In genomic region chr9:135592331-135592590, GRCh38 we compare ENCODE assay signal across 17 cellular contexts. TPM values are rescaled to one million over a fixed set of nuclear protein-coding genes. Genes with fewer than 3 reads are reported as not detected.
DNase-seq lines count a peak whose midpoint lies in the region; ATAC-seq and TF ChIP-seq lines count a peak whose summit lies in the region.
"Had no signal": no experiment of that assay in that cellular context is flagged by ENCODE, and none has a peak within 500 bp of the region (broad histone marks: within the 10 kb centered on the region; RNA-seq: fewer than 3 reads in every experiment).

No MANE protein-coding gene starts in this region.

- no peaks in the 10 kb centered on the region for H3K36me3 ChIP-seq in SK-N-SH (replicated peaks in 1 of 2; ENCODE audit: control insufficient read depth in 1 of 2, insufficient read depth in 2 of 2, low read length in 1 of 2)
- H3K36me3 ChIP-seq in upper lobe of left lung = no peaks in the 10 kb centered on the region
- H3K36me3 ChIP-seq: BLaER1 treated with 17β-estradiol and CSF1 and Interleukin-3, amounts not matched to agents 10 nM and 100 nM had no signal

- DNase-seq in SK-N-SH (peak; percentile 70), natural killer cell (no peak), islet precursor cell (peak; percentile 45), upper lobe of left lung (peak; percentile 8 to 14)
- DNase-seq in natural killer cell treated with Interleukin-12 subunit alpha and Interleukin-12 subunit beta and Interleukin-15 and Interleukin-18, amount 100 ng/mL, for 72 hours (ENCODE audit: low spot score) = peak; percentile 51
- DNase-seq: CD8-positive, alpha-beta T cell; COR-L47 had no signal

- no peak overlapping the region for H3K4me2 ChIP-seq in SK-N-SH
- H3K4me2 ChIP-seq: A549 had no signal

- no peaks in the 10 kb centered on the region for H3K9me3 Mint-ChIP-seq in natural killer cell treated with Interleukin-12 subunit alpha and Interleukin-12 subunit beta and Interleukin-15 and Interleukin-18, amount 100 ng/mL, for 72 hours
- no peaks in the 10 kb centered on the region for H3K9me3 Mint-ChIP-seq in natural killer cell

- POLR2A ChIA-PET in SK-N-SH (lab: Yijun Ruan, JAX) = no interaction called here

- no peaks in the 10 kb centered on the region for H3K4me1 Mint-ChIP-seq in natural killer cell treated with Interleukin-12 subunit alpha and Interleukin-12 subunit beta and Interleukin-15 and Interleukin-18, amount 100 ng/mL, for 72 hours (ENCODE audit: low read depth in 2 of 2)
- no peaks in the 10 kb centered on the region for H3K4me1 Mint-ChIP-seq in natural killer cell
- H3K4me1 Mint-ChIP-seq: H9, IgD-negative memory B cell had no signal

- H3K4me3 ChIP-seq in SK-N-SH (ENCODE audit: low read depth in 2 of 2, low read length in 1 of 2) = no peak overlapping the region
- no peak overlapping the region for H3K4me3 ChIP-seq in upper lobe of left lung
- H3K4me3 ChIP-seq: A549; BLaER1 treated with 17β-estradiol and CSF1 and Interleukin-3, amounts not matched to agents 10 nM and 100 nM had no signal

- H3F3A ChIP-seq in SK-N-SH (replicated peaks; ENCODE audit: insufficient read depth) = no peaks in the 10 kb centered on the region

- no peak overlapping the region for H2AFZ ChIP-seq in SK-N-SH (ENCODE audit: low read depth)

- H3K4me1 ChIP-seq in SK-N-SH (ENCODE audit: control insufficient read depth in 1 of 2, insufficient read depth in 2 of 2, low read depth in 1 of 2, low read length in 1 of 2) (peaks cover 0 to 4% of the 10 kb centered on the region in 2 experiments; a peak in 1 of 4 replicates), upper lobe of left lung (peaks cover 0 to 3% (median 0%) of the 10 kb centered on the region in 4 donors)
- H3K4me1 ChIP-seq: A549 had no signal

- intact Hi-C loops in natural killer cell (cut with micrococcal nuclease) = no loop called here

- no peak for TF ChIP-seq RAD21 in SK-N-SH (IDR thresholded peaks at IDR 0.05; ENCODE audit: low read length)

- no peaks in the 10 kb centered on the region for H3K79me2 ChIP-seq in SK-N-SH (ENCODE audit: insufficient read depth)

- no peak overlapping the region for H3K27ac Mint-ChIP-seq in natural killer cell treated with Interleukin-12 subunit alpha and Interleukin-12 subunit beta and Interleukin-15 and Interleukin-18, amount 100 ng/mL, for 72 hours
- H3K27ac Mint-ChIP-seq in natural killer cell = no peak overlapping the region
- H3K27ac Mint-ChIP-seq: CD8-positive, alpha-beta T cell; H9; IgD-negative memory B cell had no signal

- ATAC-seq in SK-N-SH treated with all-trans-retinoic acid at 6 μM for 48 hours (no peak), natural killer cell (no peak), upper lobe of left lung (ENCODE audit: low FRiP score in 2 of 2) (no peak), HG03521 (IDR thresholded peaks at IDR 0.05; ENCODE audit: unreplicated experiment) (no peak), esophagus mucosa (no peak)
- no peak for ATAC-seq in natural killer cell treated with Interleukin-12 subunit alpha and Interleukin-12 subunit beta and Interleukin-15 and Interleukin-18, amount 100 ng/mL, for 72 hours
- ATAC-seq: A549; CD8-positive, alpha-beta T cell; HepG2 had no signal

- H3K27me3 Mint-ChIP-seq in natural killer cell treated with Interleukin-12 subunit alpha and Interleukin-12 subunit beta and Interleukin-15 and Interleukin-18, amount 100 ng/mL, for 72 hours = peaks cover 10 to 20% of the 10 kb centered on the region in 2 donors
- peaks cover 6 to 27% of the 10 kb centered on the region in 2 donors for H3K27me3 Mint-ChIP-seq in natural killer cell (ENCODE audit: low read depth in 2 of 2)

- no peak overlapping the region for H3K9ac ChIP-seq in SK-N-SH
- H3K9ac ChIP-seq: BLaER1 treated with 17β-estradiol and CSF1 and Interleukin-3, amounts not matched to agents 10 nM and 100 nM had no signal

- no peak for TF ChIP-seq POLR2A in upper lobe of left lung (IDR thresholded peaks at IDR 0.05)

- H3K27ac ChIP-seq in SK-N-SH (ENCODE audit: low read depth in 2 of 2, low read length in 1 of 2) = no peak overlapping the region
- no peak overlapping the region for H3K27ac ChIP-seq in upper lobe of left lung
- H3K27ac ChIP-seq: 22Rv1; A549; BLaER1 treated with 17β-estradiol and CSF1 and Interleukin-3, amounts not matched to agents 10 nM and 100 nM had no signal

- no peaks in the 10 kb centered on the region for H3K9me2 ChIP-seq in SK-N-SH

- TF ChIP-seq EP300 in SK-N-SH (IDR thresholded peaks at IDR 0.05; ENCODE audit: borderline replicate concordance in 1 of 2, low read depth in 1 of 2, low read length in 1 of 2) (no peak), upper lobe of left lung (IDR thresholded peaks at IDR 0.05) (no peak)

- CTCF ChIA-PET in SK-N-SH (lab: Yijun Ruan, JAX) = interaction anchor here (0.6 to 3.4 kb wide), 4 partner anchors 9 to 381 kb away, joined by 3 to 19 read pairs (median 6); no protein-coding TSS in a partner anchor

- WGBS in SK-N-SH (ENCODE audit: low lambda C conversion rate) = 70% methylated on average over 1 of the region's 5 CpGs
- WGBS in upper lobe of left lung, 2 donors = 75 to 82% methylated on average over 3 to 5 of the region's 5 CpGs

- no peaks in the 10 kb centered on the region for H3K36me3 Mint-ChIP-seq in natural killer cell treated with Interleukin-12 subunit alpha and Interleukin-12 subunit beta and Interleukin-15 and Interleukin-18, amount 100 ng/mL, for 72 hours
- no peaks in the 10 kb centered on the region for H3K36me3 Mint-ChIP-seq in natural killer cell
- H3K36me3 Mint-ChIP-seq: CD8-positive, alpha-beta T cell; IgD-negative memory B cell had no signal

- TF ChIP-seq CTCF in SK-N-SH (IDR thresholded peaks at IDR 0.05) (no peak), natural killer cell (IDR thresholded peaks at IDR 0.05) (no peak), upper lobe of left lung (IDR thresholded peaks at IDR 0.05) (no peak)

- H3K9me3 ChIP-seq in SK-N-SH (no peaks in the 10 kb centered on the region), upper lobe of left lung (no peaks in the 10 kb centered on the region)
- H3K9me3 ChIP-seq: A549 had no signal

- no peaks in the 10 kb centered on the region for H3K27me3 ChIP-seq in SK-N-SH (ENCODE audit: insufficient read depth)
- no peaks in the 10 kb centered on the region for H3K27me3 ChIP-seq in upper lobe of left lung
- H3K27me3 ChIP-seq: BLaER1 treated with 17β-estradiol and CSF1 and Interleukin-3, amounts not matched to agents 10 nM and 100 nM had no signal

- no peak overlapping the region for H3K4me3 Mint-ChIP-seq in natural killer cell treated with Interleukin-12 subunit alpha and Interleukin-12 subunit beta and Interleukin-15 and Interleukin-18, amount 100 ng/mL, for 72 hours
- H3K4me3 Mint-ChIP-seq in natural killer cell = no peak overlapping the region
- H3K4me3 Mint-ChIP-seq: CD8-positive, alpha-beta T cell; H9; IgD-negative memory B cell had no signal

- H4K20me1 ChIP-seq in SK-N-SH (ENCODE audit: insufficient read depth) = no peaks in the 10 kb centered on the region
- H4K20me1 ChIP-seq: BLaER1 treated with 17β-estradiol and CSF1 and Interleukin-3, amounts not matched to agents 10 nM and 100 nM had no signal

TF ChIP-seq in SK-N-SH, 30 proteins besides CTCF, POLR2A, EP300 and RAD21 (continues in another document):
- TF ChIP-seq USF1 (IDR thresholded peaks at IDR 0.05; ENCODE audit: borderline replicate concordance, low read depth) (no peak), FOXJ3 (CRISPR knock-in tag; IDR thresholded peaks at IDR 0.05) (no peak), MXI1 (IDR thresholded peaks at IDR 0.05; ENCODE audit: low read depth, low read length) (no peak), RCOR1 (IDR thresholded peaks at IDR 0.05; ENCODE audit: low read length) (no peak), ELF1 (IDR thresholded peaks at IDR 0.05) (no peak)

TF ChIP-seq in SK-N-SH treated with all-trans-retinoic acid at 6 μM for 48 hours, 23 proteins besides CTCF, POLR2A, EP300 and RAD21 (continues in another document):
- TF ChIP-seq, protein P1, sequence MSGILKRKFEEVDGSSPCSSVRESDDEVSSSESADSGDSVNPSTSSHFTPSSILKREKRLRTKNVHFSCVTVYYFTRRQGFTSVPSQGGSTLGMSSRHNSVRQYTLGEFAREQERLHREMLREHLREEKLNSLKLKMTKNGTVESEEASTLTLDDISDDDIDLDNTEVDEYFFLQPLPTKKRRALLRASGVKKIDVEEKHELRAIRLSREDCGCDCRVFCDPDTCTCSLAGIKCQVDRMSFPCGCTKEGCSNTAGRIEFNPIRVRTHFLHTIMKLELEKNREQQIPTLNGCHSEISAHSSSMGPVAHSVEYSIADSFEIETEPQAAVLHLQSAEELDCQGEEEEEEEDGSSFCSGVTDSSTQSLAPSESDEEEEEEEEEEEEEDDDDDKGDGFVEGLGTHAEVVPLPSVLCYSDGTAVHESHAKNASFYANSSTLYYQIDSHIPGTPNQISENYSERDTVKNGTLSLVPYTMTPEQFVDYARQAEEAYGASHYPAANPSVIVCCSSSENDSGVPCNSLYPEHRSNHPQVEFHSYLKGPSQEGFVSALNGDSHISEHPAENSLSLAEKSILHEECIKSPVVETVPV (CRISPR knock-in tag; IDR thresholded peaks at IDR 0.05) = no peak

RNA-seq across cellular contexts. Expression of gene PAEP, which starts 30.7 kb away (rescaled TPM):
- polyA plus RNA-seq in SK-N-SH (2012; rRNA removed) = 0.08 TPM in 1 of 2 replicates, not detected in the other
- not detected in 2 replicates for polyA plus RNA-seq in SK-N-SH (2012; cell fraction: cytosol; rRNA removed)
- polyA plus RNA-seq in SK-N-SH (2012; cell fraction: nucleus; rRNA removed) = 0.06 TPM in 1 of 2 replicates, not detected in the other
- total RNA-seq in natural killer cell treated with Interleukin-12 subunit alpha and Interleukin-12 subunit beta and Interleukin-15 and Interleukin-18, amount 100 ng/mL, for 72 hours = not detected
- not detected for total RNA-seq in natural killer cell
- total RNA-seq in upper lobe of left lung = 1 to 10 TPM in 1 of 6 donors, not detected in 5; 6.3 TPM
- not detected for total RNA-seq in esophagus mucosa
- total RNA-seq: CD8-positive, alpha-beta T cell; H1; H9 had no signal
- polyA plus RNA-seq: A549, H1, IgD-negative memory B cell had no signal

RNA-seq across cellular contexts. Expression of gene OBP2A, which starts 46.3 kb away (rescaled TPM):
- polyA plus RNA-seq in SK-N-SH (2012; rRNA removed) = not detected in 2 replicates
- not detected in 2 replicates for polyA plus RNA-seq in SK-N-SH (2012; cell fraction: cytosol; rRNA removed)
- not detected in 2 replicates for polyA plus RNA-seq in SK-N-SH (2012; cell fraction: nucleus; rRNA removed)
- not detected for total RNA-seq in natural killer cell treated with Interleukin-12 subunit alpha and Interleukin-12 subunit beta and Interleukin-15 and Interleukin-18, amount 100 ng/mL, for 72 hours
- total RNA-seq in natural killer cell (not detected), upper lobe of left lung (not detected), esophagus mucosa (not detected)
- total RNA-seq: CD8-positive, alpha-beta T cell; H1; H9; HepG2 had no signal
- polyA plus RNA-seq: A549, H1, IgD-negative memory B cell had no signal

RNA-seq across cellular contexts. Expression of gene GLT6D1, which starts 47.1 kb away (rescaled TPM):
- not detected in 2 replicates for polyA plus RNA-seq in SK-N-SH (2012; rRNA removed)
- not detected in 2 replicates for polyA plus RNA-seq in SK-N-SH (2012; cell fraction: cytosol; rRNA removed)
- polyA plus RNA-seq in SK-N-SH (2012; cell fraction: nucleus; rRNA removed) = not detected in 2 replicates
- not detected for total RNA-seq in natural killer cell treated with Interleukin-12 subunit alpha and Interleukin-12 subunit beta and Interleukin-15 and Interleukin-18, amount 100 ng/mL, for 72 hours
- total RNA-seq in natural killer cell (not detected), upper lobe of left lung (not detected), esophagus mucosa (not detected)
- total RNA-seq: CD8-positive, alpha-beta T cell; H9; HepG2 had no signal
- polyA plus RNA-seq: A549, HepG2, IgD-negative memory B cell had no signal
